ENCODE assay signal across 1 cellular context in genomic region chr2:198374375-198375072, GRCh38.
TF ChIP-seq lines count a peak whose summit lies in the region.

No MANE protein-coding gene starts in this region.

TF ChIP-seq in HCT116, 20 proteins besides CTCF, POLR2A, EP300 and RAD21 (continued from another document):
- TF ChIP-seq ZBTB33 (IDR thresholded peaks at IDR 0.05; ENCODE audit: extremely low read depth, insufficient replicate concordance, low read length) (no peak), POLR2AphosphoS5 (IDR thresholded peaks at IDR 0.05; ENCODE audit: low read depth, low read length) (no peak), YY1 (IDR thresholded peaks at IDR 0.05; ENCODE audit: extremely low read depth, insufficient replicate concordance, low read depth, low read length) (no peak)
